1 cellular context compared by ENCODE assay signal in the genomic region with DNA sequence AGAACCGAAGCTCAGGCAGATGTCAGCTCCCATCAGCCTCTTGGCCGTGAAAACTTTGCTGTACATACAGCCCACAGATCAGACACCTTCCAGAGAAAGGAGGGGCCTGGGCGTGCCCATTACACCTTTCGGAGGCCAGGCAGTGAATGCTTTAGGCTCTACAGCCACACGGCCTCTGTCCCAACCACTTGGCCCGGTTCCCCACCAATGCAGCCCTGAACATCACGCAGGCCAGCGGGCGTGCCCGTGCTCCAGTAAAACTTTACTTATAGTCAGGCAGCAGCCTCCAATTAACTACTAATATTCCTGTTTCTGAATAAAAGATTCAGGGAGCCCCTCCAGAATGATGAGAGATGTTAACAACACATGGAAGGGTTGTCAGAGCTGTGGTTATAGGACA.
TF ChIP-seq lines count a peak whose summit lies in the region.

No MANE protein-coding gene starts in this region.

TF ChIP-seq in WTC11, 78 proteins besides CTCF, POLR2A, EP300 and RAD21 (continued from another document):
- TF ChIP-seq, protein P1, sequence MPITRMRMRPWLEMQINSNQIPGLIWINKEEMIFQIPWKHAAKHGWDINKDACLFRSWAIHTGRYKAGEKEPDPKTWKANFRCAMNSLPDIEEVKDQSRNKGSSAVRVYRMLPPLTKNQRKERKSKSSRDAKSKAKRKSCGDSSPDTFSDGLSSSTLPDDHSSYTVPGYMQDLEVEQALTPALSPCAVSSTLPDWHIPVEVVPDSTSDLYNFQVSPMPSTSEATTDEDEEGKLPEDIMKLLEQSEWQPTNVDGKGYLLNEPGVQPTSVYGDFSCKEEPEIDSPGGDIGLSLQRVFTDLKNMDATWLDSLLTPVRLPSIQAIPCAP (CRISPR knock-in tag; IDR thresholded peaks at IDR 0.05), result no peak
- TF ChIP-seq OVOL2 (CRISPR knock-in tag; IDR thresholded peaks at IDR 0.05; ENCODE audit: borderline replicate concordance) (no peak), NFE2L1 (CRISPR knock-in tag; IDR thresholded peaks at IDR 0.05) (no peak), ESRRA (CRISPR knock-in tag; IDR thresholded peaks at IDR 0.05; ENCODE audit: borderline replicate concordance) (no peak), KAT7 (CRISPR knock-in tag; IDR thresholded peaks at IDR 0.05; ENCODE audit: borderline replicate concordance) (no peak), PRRX2 (CRISPR knock-in tag; IDR thresholded peaks at IDR 0.05) (no peak), SMAD4 (CRISPR knock-in tag; IDR thresholded peaks at IDR 0.05) (no peak)
- TF ChIP-seq, protein P2, sequence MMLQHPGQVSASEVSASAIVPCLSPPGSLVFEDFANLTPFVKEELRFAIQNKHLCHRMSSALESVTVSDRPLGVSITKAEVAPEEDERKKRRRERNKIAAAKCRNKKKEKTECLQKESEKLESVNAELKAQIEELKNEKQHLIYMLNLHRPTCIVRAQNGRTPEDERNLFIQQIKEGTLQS (CRISPR knock-in tag; conservative IDR thresholded peaks at IDR 0.05), result no peak
- TF ChIP-seq, protein P3, sequence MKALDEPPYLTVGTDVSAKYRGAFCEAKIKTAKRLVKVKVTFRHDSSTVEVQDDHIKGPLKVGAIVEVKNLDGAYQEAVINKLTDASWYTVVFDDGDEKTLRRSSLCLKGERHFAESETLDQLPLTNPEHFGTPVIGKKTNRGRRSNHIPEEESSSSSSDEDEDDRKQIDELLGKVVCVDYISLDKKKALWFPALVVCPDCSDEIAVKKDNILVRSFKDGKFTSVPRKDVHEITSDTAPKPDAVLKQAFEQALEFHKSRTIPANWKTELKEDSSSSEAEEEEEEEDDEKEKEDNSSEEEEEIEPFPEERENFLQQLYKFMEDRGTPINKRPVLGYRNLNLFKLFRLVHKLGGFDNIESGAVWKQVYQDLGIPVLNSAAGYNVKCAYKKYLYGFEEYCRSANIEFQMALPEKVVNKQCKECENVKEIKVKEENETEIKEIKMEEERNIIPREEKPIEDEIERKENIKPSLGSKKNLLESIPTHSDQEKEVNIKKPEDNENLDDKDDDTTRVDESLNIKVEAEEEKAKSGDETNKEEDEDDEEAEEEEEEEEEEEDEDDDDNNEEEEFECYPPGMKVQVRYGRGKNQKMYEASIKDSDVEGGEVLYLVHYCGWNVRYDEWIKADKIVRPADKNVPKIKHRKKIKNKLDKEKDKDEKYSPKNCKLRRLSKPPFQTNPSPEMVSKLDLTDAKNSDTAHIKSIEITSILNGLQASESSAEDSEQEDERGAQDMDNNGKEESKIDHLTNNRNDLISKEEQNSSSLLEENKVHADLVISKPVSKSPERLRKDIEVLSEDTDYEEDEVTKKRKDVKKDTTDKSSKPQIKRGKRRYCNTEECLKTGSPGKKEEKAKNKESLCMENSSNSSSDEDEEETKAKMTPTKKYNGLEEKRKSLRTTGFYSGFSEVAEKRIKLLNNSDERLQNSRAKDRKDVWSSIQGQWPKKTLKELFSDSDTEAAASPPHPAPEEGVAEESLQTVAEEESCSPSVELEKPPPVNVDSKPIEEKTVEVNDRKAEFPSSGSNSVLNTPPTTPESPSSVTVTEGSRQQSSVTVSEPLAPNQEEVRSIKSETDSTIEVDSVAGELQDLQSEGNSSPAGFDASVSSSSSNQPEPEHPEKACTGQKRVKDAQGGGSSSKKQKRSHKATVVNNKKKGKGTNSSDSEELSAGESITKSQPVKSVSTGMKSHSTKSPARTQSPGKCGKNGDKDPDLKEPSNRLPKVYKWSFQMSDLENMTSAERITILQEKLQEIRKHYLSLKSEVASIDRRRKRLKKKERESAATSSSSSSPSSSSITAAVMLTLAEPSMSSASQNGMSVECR (CRISPR knock-in tag; IDR thresholded peaks at IDR 0.05; ENCODE audit: borderline replicate concordance), result no peak
- TF ChIP-seq, protein P4, sequence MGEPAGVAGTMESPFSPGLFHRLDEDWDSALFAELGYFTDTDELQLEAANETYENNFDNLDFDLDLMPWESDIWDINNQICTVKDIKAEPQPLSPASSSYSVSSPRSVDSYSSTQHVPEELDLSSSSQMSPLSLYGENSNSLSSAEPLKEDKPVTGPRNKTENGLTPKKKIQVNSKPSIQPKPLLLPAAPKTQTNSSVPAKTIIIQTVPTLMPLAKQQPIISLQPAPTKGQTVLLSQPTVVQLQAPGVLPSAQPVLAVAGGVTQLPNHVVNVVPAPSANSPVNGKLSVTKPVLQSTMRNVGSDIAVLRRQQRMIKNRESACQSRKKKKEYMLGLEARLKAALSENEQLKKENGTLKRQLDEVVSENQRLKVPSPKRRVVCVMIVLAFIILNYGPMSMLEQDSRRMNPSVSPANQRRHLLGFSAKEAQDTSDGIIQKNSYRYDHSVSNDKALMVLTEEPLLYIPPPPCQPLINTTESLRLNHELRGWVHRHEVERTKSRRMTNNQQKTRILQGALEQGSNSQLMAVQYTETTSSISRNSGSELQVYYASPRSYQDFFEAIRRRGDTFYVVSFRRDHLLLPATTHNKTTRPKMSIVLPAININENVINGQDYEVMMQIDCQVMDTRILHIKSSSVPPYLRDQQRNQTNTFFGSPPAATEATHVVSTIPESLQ (CRISPR knock-in tag; IDR thresholded peaks at IDR 0.05), result no peak
- TF ChIP-seq, protein P5, sequence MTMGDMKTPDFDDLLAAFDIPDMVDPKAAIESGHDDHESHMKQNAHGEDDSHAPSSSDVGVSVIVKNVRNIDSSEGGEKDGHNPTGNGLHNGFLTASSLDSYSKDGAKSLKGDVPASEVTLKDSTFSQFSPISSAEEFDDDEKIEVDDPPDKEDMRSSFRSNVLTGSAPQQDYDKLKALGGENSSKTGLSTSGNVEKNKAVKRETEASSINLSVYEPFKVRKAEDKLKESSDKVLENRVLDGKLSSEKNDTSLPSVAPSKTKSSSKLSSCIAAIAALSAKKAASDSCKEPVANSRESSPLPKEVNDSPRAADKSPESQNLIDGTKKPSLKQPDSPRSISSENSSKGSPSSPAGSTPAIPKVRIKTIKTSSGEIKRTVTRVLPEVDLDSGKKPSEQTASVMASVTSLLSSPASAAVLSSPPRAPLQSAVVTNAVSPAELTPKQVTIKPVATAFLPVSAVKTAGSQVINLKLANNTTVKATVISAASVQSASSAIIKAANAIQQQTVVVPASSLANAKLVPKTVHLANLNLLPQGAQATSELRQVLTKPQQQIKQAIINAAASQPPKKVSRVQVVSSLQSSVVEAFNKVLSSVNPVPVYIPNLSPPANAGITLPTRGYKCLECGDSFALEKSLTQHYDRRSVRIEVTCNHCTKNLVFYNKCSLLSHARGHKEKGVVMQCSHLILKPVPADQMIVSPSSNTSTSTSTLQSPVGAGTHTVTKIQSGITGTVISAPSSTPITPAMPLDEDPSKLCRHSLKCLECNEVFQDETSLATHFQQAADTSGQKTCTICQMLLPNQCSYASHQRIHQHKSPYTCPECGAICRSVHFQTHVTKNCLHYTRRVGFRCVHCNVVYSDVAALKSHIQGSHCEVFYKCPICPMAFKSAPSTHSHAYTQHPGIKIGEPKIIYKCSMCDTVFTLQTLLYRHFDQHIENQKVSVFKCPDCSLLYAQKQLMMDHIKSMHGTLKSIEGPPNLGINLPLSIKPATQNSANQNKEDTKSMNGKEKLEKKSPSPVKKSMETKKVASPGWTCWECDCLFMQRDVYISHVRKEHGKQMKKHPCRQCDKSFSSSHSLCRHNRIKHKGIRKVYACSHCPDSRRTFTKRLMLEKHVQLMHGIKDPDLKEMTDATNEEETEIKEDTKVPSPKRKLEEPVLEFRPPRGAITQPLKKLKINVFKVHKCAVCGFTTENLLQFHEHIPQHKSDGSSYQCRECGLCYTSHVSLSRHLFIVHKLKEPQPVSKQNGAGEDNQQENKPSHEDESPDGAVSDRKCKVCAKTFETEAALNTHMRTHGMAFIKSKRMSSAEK (CRISPR knock-in tag; IDR thresholded peaks at IDR 0.05; ENCODE audit: borderline replicate concordance), result no peak
- TF ChIP-seq, protein P6, sequence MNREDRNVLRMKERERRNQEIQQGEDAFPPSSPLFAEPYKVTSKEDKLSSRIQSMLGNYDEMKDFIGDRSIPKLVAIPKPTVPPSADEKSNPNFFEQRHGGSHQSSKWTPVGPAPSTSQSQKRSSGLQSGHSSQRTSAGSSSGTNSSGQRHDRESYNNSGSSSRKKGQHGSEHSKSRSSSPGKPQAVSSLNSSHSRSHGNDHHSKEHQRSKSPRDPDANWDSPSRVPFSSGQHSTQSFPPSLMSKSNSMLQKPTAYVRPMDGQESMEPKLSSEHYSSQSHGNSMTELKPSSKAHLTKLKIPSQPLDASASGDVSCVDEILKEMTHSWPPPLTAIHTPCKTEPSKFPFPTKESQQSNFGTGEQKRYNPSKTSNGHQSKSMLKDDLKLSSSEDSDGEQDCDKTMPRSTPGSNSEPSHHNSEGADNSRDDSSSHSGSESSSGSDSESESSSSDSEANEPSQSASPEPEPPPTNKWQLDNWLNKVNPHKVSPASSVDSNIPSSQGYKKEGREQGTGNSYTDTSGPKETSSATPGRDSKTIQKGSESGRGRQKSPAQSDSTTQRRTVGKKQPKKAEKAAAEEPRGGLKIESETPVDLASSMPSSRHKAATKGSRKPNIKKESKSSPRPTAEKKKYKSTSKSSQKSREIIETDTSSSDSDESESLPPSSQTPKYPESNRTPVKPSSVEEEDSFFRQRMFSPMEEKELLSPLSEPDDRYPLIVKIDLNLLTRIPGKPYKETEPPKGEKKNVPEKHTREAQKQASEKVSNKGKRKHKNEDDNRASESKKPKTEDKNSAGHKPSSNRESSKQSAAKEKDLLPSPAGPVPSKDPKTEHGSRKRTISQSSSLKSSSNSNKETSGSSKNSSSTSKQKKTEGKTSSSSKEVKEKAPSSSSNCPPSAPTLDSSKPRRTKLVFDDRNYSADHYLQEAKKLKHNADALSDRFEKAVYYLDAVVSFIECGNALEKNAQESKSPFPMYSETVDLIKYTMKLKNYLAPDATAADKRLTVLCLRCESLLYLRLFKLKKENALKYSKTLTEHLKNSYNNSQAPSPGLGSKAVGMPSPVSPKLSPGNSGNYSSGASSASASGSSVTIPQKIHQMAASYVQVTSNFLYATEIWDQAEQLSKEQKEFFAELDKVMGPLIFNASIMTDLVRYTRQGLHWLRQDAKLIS (CRISPR knock-in tag; IDR thresholded peaks at IDR 0.05; ENCODE audit: borderline replicate concordance), result no peak
- TF ChIP-seq, protein P7, sequence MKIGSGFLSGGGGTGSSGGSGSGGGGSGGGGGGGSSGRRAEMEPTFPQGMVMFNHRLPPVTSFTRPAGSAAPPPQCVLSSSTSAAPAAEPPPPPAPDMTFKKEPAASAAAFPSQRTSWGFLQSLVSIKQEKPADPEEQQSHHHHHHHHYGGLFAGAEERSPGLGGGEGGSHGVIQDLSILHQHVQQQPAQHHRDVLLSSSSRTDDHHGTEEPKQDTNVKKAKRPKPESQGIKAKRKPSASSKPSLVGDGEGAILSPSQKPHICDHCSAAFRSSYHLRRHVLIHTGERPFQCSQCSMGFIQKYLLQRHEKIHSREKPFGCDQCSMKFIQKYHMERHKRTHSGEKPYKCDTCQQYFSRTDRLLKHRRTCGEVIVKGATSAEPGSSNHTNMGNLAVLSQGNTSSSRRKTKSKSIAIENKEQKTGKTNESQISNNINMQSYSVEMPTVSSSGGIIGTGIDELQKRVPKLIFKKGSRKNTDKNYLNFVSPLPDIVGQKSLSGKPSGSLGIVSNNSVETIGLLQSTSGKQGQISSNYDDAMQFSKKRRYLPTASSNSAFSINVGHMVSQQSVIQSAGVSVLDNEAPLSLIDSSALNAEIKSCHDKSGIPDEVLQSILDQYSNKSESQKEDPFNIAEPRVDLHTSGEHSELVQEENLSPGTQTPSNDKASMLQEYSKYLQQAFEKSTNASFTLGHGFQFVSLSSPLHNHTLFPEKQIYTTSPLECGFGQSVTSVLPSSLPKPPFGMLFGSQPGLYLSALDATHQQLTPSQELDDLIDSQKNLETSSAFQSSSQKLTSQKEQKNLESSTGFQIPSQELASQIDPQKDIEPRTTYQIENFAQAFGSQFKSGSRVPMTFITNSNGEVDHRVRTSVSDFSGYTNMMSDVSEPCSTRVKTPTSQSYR (CRISPR knock-in tag; IDR thresholded peaks at IDR 0.05), result no peak
